Comparison of ENCODE assay signal across 25 cellular contexts in the genomic region with DNA sequence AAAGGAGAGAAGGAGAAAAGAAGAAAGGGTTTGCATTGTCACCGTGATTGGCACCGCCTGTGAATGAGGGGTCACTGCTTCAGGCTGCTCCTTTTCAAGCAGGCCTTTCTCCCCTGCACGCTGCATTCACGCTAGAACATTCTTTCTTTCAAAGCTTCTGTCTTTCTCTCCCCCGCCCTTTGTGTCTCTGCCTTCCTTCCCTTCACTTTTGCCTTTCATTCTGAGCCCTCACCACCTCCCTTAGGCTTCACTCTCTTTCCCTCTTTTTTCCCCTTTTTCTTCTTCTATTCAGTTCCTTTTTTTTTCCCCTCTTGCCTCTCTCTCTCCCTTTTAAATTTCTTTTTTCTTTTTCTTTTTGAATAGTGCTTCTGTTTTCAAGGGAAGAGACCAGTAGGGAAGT. TPM values are rescaled to one million over a fixed set of nuclear protein-coding genes. Genes with fewer than 3 reads are reported as not detected.
A peak's percentile ranks its signal among the peaks of the same experiment; 100 is the strongest.
DNase-seq lines count a peak whose midpoint lies in the region; ATAC-seq and TF ChIP-seq lines count a peak whose summit lies in the region.
"Had no signal": no experiment of that assay in that cellular context is flagged by ENCODE, and none has a peak within 500 bp of the region (broad histone marks: within the 10 kb centered on the region; RNA-seq: fewer than 3 reads in every experiment).

No MANE protein-coding gene starts in this region.

- no peak overlapping the region for H3K4me3 ChIP-seq in OCI-LY3 (ENCODE audit: low read length)
- H3K4me3 ChIP-seq: esophagus muscularis mucosa, gastrocnemius medialis, smooth muscle cell had no signal

- in situ Hi-C loops in GM13977 (cut with MboI; ENCODE audit: low pct_unique_long_range_greater_than_20kb, low sequenced_read_pairs, unreplicated experiment) = no loop called here

- no peaks in the 10 kb centered on the region for H4K20me1 ChIP-seq in OCI-LY3 (ENCODE audit: insufficient read depth, low read length)

- ATAC-seq in GM19452 (IDR thresholded peaks at IDR 0.05; ENCODE audit: unreplicated experiment) (no peak), HG02610 (IDR thresholded peaks at IDR 0.05; ENCODE audit: unreplicated experiment) (no peak)
- ATAC-seq: gastrocnemius medialis; stimulated activated naive CD8-positive, alpha-beta T cell treated with anti-CD3 and anti-CD28 coated beads, Interleukin-15, amount 100 ng/mL, for 72 hours; T-cell had no signal

- no peaks in the 10 kb centered on the region for H3K27me3 Mint-ChIP-seq in T-helper 2 cell treated with Interferon-gamma antibody and Interleukin-4, amounts not matched to agents 5 μg/mL and 100 μg/mL, for 36 hours (ENCODE audit: low read depth)
- peaks cover 7% of the 10 kb centered on the region for H3K27me3 Mint-ChIP-seq in endothelial cell (ENCODE audit: unreplicated experiment)
- H3K27me3 Mint-ChIP-seq: B cell; stimulated activated naive CD8-positive, alpha-beta T cell treated with anti-CD3 and anti-CD28 coated beads, Interleukin-15, amount 100 ng/mL, for 72 hours; T-cell had no signal

- TF ChIP-seq CTCF in OCI-LY3 (IDR thresholded peaks at IDR 0.05; ENCODE audit: low read depth, low read length) (no peak), endothelial cell (IDR thresholded peaks at IDR 0.05; ENCODE audit: unreplicated experiment) (no peak), GM13977 (IDR thresholded peaks at IDR 0.05; ENCODE audit: extremely low read depth, insufficient read depth, missing control alignments) (no peak)

- no peak overlapping the region for H3K4me2 ChIP-seq in OCI-LY3 (ENCODE audit: low read length)
- H3K4me2 ChIP-seq: smooth muscle cell had no signal

- peaks cover 29% of the 10 kb centered on the region for H3K36me3 ChIP-seq in OCI-LY3 (replicated peaks; ENCODE audit: low read depth, low read length)
- H3K36me3 ChIP-seq: esophagus muscularis mucosa, gastrocnemius medialis had no signal

- H3K4me1 ChIP-seq in OCI-LY3 (ENCODE audit: low read length) = peaks cover 94% of the 10 kb centered on the region
- H3K4me1 ChIP-seq: Caco-2 had no signal

- no peak overlapping the region for H2AFZ ChIP-seq in OCI-LY3 (ENCODE audit: low read depth, low read length)

- peaks cover 99% of the 10 kb centered on the region for H3K79me2 ChIP-seq in OCI-LY3 (ENCODE audit: low read length)

- H3K9ac ChIP-seq in OCI-LY3 (ENCODE audit: low read length) = no peak overlapping the region

- no peak for DNase-seq in T-helper 2 cell treated with Interferon-gamma antibody and Interleukin-4, amounts not matched to agents 5 μg/mL and 100 μg/mL, for 36 hours (ENCODE audit: low spot score)
- DNase-seq in T-helper 2 cell (no peak), endothelial cell (ENCODE audit: low spot score) (no peak), retina (peak; percentile 46), GM13977 (ENCODE audit: low spot score) (no peak)
- DNase-seq: activated CD4-positive, alpha-beta T cell treated with anti-CD3 and anti-CD28 coated beads, Interleukin-2, amount 50 U/mL, for 1 hour; activated naive CD4-positive, alpha-beta T cell treated with Interleukin-2 at 50 U/mL for 16 hours; anterior cingulate cortex; Caco-2; effector CD4-positive, alpha-beta T cell; gastrocnemius medialis; NCI-H2107; NCI-H510A treated with DMSO at 0.1 percent for 48 hours; SHP77; stimulated activated CD4-positive, alpha-beta T cell treated with anti-CD3 and anti-CD28 coated beads, Interleukin-2, amount 100 ng/mL, for 48 hours; stimulated activated naive CD8-positive, alpha-beta T cell treated with anti-CD3 and anti-CD28 coated beads, Interleukin-15, amount 100 ng/mL, for 72 hours; T-cell; trophoblast cell had no signal

- H3K36me3 Mint-ChIP-seq in T-helper 2 cell treated with Interferon-gamma antibody and Interleukin-4, amounts not matched to agents 5 μg/mL and 100 μg/mL, for 36 hours (ENCODE audit: low read depth) = no peaks in the 10 kb centered on the region
- peaks cover 12% of the 10 kb centered on the region for H3K36me3 Mint-ChIP-seq in endothelial cell (ENCODE audit: low read depth, unreplicated experiment)

- no peak overlapping the region for H3K4me3 Mint-ChIP-seq in T-helper 2 cell treated with Interferon-gamma antibody and Interleukin-4, amounts not matched to agents 5 μg/mL and 100 μg/mL, for 36 hours
- H3K4me3 Mint-ChIP-seq in endothelial cell (ENCODE audit: unreplicated experiment) = no peak overlapping the region
- H3K4me3 Mint-ChIP-seq: B cell; stimulated activated naive CD8-positive, alpha-beta T cell treated with anti-CD3 and anti-CD28 coated beads, Interleukin-15, amount 100 ng/mL, for 72 hours; T-cell had no signal

- peak overlapping the region; percentile 95 for H3K27ac ChIP-seq in OCI-LY3 (ENCODE audit: low read length)
- H3K27ac ChIP-seq: 22Rv1, esophagus muscularis mucosa had no signal

- H3K4me1 Mint-ChIP-seq in T-helper 2 cell treated with Interferon-gamma antibody and Interleukin-4, amounts not matched to agents 5 μg/mL and 100 μg/mL, for 36 hours (ENCODE audit: low read depth) = peaks cover 9% of the 10 kb centered on the region
- peaks cover 59% of the 10 kb centered on the region for H3K4me1 Mint-ChIP-seq in endothelial cell (ENCODE audit: unreplicated experiment)

- no peaks in the 10 kb centered on the region for H3K9me3 Mint-ChIP-seq in T-helper 2 cell treated with Interferon-gamma antibody and Interleukin-4, amounts not matched to agents 5 μg/mL and 100 μg/mL, for 36 hours
- H3K9me3 Mint-ChIP-seq in endothelial cell (ENCODE audit: unreplicated experiment) = no peaks in the 10 kb centered on the region
- H3K9me3 Mint-ChIP-seq: stimulated activated naive CD8-positive, alpha-beta T cell treated with anti-CD3 and anti-CD28 coated beads, Interleukin-15, amount 100 ng/mL, for 72 hours; T-cell had no signal

- no peaks in the 10 kb centered on the region for H3K27me3 ChIP-seq in OCI-LY3 (ENCODE audit: low read depth, low read length)
- H3K27me3 ChIP-seq: esophagus muscularis mucosa, gastrocnemius medialis had no signal

- no peaks in the 10 kb centered on the region for H3K9me3 ChIP-seq in OCI-LY3 (ENCODE audit: insufficient read depth, low read length)
- H3K9me3 ChIP-seq: Caco-2, esophagus muscularis mucosa, gastrocnemius medialis had no signal

- H3K27ac Mint-ChIP-seq in T-helper 2 cell treated with Interferon-gamma antibody and Interleukin-4, amounts not matched to agents 5 μg/mL and 100 μg/mL, for 36 hours = peak overlapping the region; percentile 71
- H3K27ac Mint-ChIP-seq in endothelial cell (ENCODE audit: unreplicated experiment) = peak overlapping the region; percentile 80
- H3K27ac Mint-ChIP-seq: B cell, T-cell had no signal

RNA-seq across cellular contexts. Expression of gene ZNF710, which starts 42.5 kb away (rescaled TPM):
- 129 TPM for total RNA-seq in endothelial cell (ENCODE audit: unreplicated experiment)

RNA-seq across cellular contexts. Expression of gene IDH2, which starts 58.7 kb away (rescaled TPM):
- total RNA-seq in endothelial cell (ENCODE audit: unreplicated experiment) = 133 TPM
